In the genomic region with DNA sequence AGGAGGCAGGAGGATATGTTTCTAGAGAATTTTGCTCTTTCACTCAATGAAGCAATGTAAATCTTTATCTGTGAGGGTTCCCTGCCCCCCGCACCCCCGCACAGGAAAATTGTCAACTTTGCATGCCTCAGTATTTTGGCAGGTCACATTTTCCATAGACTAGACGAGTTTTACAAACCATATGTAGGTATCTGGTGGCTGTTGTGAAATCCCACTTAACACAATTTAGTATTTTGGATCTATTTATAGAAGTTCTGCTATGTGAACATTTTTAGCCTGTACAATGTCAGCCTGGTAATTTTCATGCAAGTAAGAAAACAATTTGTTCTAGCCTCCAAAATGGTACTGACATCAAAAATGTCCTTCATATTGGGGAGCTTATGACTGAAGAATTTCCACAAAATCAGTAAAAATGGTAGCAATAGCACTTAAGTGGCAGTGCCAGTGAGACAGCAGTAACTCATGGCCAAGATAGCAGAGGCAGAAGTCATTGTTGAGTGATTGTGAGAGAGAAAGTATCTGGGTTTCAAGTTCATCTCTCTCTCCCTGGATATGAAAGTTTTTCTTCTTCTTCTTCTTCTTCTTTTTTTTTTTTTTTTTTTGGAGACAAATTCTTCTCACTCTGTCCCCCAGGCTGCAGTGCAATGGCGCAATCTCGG, we compare ENCODE assay signal across 1 cellular context.
TF ChIP-seq lines count a peak whose summit lies in the region.

No MANE protein-coding gene starts in this region.

TF ChIP-seq in K562, 482 proteins besides CTCF, POLR2A, EP300 and RAD21:
- TF ChIP-seq, protein P1, sequence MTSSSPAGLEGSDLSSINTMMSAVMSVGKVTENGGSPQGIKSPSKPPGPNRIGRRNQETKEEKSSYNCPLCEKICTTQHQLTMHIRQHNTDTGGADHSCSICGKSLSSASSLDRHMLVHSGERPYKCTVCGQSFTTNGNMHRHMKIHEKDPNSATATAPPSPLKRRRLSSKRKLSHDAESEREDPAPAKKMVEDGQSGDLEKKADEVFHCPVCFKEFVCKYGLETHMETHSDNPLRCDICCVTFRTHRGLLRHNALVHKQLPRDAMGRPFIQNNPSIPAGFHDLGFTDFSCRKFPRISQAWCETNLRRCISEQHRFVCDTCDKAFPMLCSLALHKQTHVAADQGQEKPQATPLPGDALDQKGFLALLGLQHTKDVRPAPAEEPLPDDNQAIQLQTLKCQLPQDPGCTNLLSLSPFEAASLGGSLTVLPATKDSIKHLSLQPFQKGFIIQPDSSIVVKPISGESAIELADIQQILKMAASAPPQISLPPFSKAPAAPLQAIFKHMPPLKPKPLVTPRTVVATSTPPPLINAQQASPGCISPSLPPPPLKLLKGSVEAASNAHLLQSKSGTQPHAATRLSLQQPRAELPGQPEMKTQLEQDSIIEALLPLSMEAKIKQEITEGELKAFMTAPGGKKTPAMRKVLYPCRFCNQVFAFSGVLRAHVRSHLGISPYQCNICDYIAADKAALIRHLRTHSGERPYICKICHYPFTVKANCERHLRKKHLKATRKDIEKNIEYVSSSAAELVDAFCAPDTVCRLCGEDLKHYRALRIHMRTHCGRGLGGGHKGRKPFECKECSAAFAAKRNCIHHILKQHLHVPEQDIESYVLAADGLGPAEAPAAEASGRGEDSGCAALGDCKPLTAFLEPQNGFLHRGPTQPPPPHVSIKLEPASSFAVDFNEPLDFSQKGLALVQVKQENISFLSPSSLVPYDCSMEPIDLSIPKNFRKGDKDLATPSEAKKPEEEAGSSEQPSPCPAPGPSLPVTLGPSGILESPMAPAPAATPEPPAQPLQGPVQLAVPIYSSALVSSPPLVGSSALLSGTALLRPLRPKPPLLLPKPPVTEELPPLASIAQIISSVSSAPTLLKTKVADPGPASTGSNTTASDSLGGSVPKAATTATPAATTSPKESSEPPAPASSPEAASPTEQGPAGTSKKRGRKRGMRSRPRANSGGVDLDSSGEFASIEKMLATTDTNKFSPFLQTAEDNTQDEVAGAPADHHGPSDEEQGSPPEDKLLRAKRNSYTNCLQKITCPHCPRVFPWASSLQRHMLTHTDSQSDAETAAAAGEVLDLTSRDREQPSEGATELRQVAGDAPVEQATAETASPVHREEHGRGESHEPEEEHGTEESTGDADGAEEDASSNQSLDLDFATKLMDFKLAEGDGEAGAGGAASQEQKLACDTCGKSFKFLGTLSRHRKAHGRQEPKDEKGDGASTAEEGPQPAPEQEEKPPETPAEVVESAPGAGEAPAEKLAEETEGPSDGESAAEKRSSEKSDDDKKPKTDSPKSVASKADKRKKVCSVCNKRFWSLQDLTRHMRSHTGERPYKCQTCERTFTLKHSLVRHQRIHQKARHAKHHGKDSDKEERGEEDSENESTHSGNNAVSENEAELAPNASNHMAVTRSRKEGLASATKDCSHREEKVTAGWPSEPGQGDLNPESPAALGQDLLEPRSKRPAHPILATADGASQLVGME (CRISPR knock-in tag; IDR thresholded peaks at IDR 0.05): no peak
- TF ChIP-seq, protein P2, sequence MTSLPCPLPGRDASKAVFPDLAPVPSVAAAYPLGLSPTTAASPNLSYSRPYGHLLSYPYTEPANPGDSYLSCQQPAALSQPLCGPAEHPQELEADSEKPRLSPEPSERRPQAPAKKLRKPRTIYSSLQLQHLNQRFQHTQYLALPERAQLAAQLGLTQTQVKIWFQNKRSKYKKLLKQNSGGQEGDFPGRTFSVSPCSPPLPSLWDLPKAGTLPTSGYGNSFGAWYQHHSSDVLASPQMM (CRISPR knock-in tag; IDR thresholded peaks at IDR 0.05): no peak
- TF ChIP-seq TCF3 (CRISPR knock-in tag; IDR thresholded peaks at IDR 0.05) (no peak), ETV6 (IDR thresholded peaks at IDR 0.05; ENCODE audit: borderline replicate concordance in 1 of 2, low read depth in 2 of 2, low read length in 1 of 2) (no peak), ETV6 (CRISPR knock-in tag; IDR thresholded peaks at IDR 0.05; ENCODE audit: borderline replicate concordance) (no peak), RBBP5 (IDR thresholded peaks at IDR 0.05; ENCODE audit: borderline replicate concordance, insufficient read depth, low read length, poor library complexity, severe bottlenecking) (no peak), BDP1 (IDR thresholded peaks at IDR 0.05; ENCODE audit: insufficient read depth, insufficient read length) (no peak), ZNF175 (CRISPR knock-in tag; IDR thresholded peaks at IDR 0.05; ENCODE audit: low read depth) (no peak), CBFB (CRISPR knock-in tag; IDR thresholded peaks at IDR 0.05) (no peak), GABPA (tag; conservative IDR thresholded peaks at IDR 0.05; ENCODE audit: low read depth) (no peak)
